ENCODE assay signal across 1 cellular context in genomic region chr16:88870608-88871348, GRCh38.
TF ChIP-seq lines count a peak whose summit lies in the region.

No MANE protein-coding gene starts in this region.

TF ChIP-seq in K562, 482 proteins besides CTCF, POLR2A, EP300 and RAD21 (continued from another document and continues in another):
- no peak for TF ChIP-seq CREB3 (tag; conservative IDR thresholded peaks at IDR 0.05; ENCODE audit: low read depth)
- no peak for TF ChIP-seq JUN (IDR thresholded peaks at IDR 0.05; ENCODE audit: borderline replicate concordance, low read depth, low read length)
- TF ChIP-seq JUN (CRISPR knock-in tag; IDR thresholded peaks at IDR 0.05; ENCODE audit: borderline replicate concordance): no peak
- peak; percentile 21 for TF ChIP-seq RBBP5 (IDR thresholded peaks at IDR 0.05; ENCODE audit: borderline replicate concordance, insufficient read depth, low read length, poor library complexity, severe bottlenecking)
- TF ChIP-seq SREBF2 (CRISPR knock-in tag; IDR thresholded peaks at IDR 0.05): no peak
- no peak for TF ChIP-seq DMBX1 (CRISPR knock-in tag; IDR thresholded peaks at IDR 0.05; ENCODE audit: borderline replicate concordance)
- TF ChIP-seq ZNF778 (CRISPR knock-in tag; IDR thresholded peaks at IDR 0.05): no peak
- TF ChIP-seq RBM22 (IDR thresholded peaks at IDR 0.05; ENCODE audit: low read depth, low read length, poor library complexity, severe bottlenecking): peak; percentile 98
- no peak for TF ChIP-seq MTA2 (IDR thresholded peaks at IDR 0.05; ENCODE audit: low read depth)
- TF ChIP-seq CBFB (CRISPR knock-in tag; IDR thresholded peaks at IDR 0.05): 0 out of 2 replicates have a peak, but pooled peaks have one; percentile 46
- TF ChIP-seq CHD1 (IDR thresholded peaks at IDR 0.05; ENCODE audit: low read length): no peak
- no peak for TF ChIP-seq ZNF347 (CRISPR knock-in tag; IDR thresholded peaks at IDR 0.05; ENCODE audit: low read depth)
- no peak for TF ChIP-seq ZBTB1 (CRISPR knock-in tag; IDR thresholded peaks at IDR 0.05; ENCODE audit: borderline replicate concordance, low read depth)
- no peak for TF ChIP-seq RBM17 (IDR thresholded peaks at IDR 0.05; ENCODE audit: borderline replicate concordance, low read depth, low read length)
- no peak for TF ChIP-seq MITF (IDR thresholded peaks at IDR 0.05)
- no peak for TF ChIP-seq E2F3 (CRISPR knock-in tag; IDR thresholded peaks at IDR 0.05)
- no peak for TF ChIP-seq ARID3B (CRISPR knock-in tag; IDR thresholded peaks at IDR 0.05; ENCODE audit: borderline replicate concordance)
- TF ChIP-seq REST (CRISPR knock-in tag; IDR thresholded peaks at IDR 0.05; ENCODE audit: low read depth): no peak
- no peak for TF ChIP-seq ZNF174 (CRISPR knock-in tag; IDR thresholded peaks at IDR 0.05)
- no peak for TF ChIP-seq ZC3H8 (IDR thresholded peaks at IDR 0.05)
- TF ChIP-seq CGGBP1 (CRISPR knock-in tag; IDR thresholded peaks at IDR 0.05): no peak
- TF ChIP-seq MLLT1 (IDR thresholded peaks at IDR 0.05): no peak
- no peak for TF ChIP-seq CCNT2 (IDR thresholded peaks at IDR 0.05; ENCODE audit: borderline replicate concordance, extremely low read depth, insufficient read length, low read depth, low read length)
- no peak for TF ChIP-seq ARNT (IDR thresholded peaks at IDR 0.05)
- peak; percentile 48 for TF ChIP-seq PHF20 (IDR thresholded peaks at IDR 0.05; ENCODE audit: partially characterized antibody)
- TF ChIP-seq FOXK2 (conservative IDR thresholded peaks at IDR 0.05 in 1 of 2, IDR thresholded peaks at IDR 0.05 in 1 of 2; ENCODE audit: low read depth in 2 of 2): no peak
- peak in 1 of 3 experiments; percentile 61; a peak in 2 of 6 replicates for TF ChIP-seq ZBTB11 (CRISPR knock-in tag; IDR thresholded peaks at IDR 0.05)
- no peak for TF ChIP-seq MEF2D (tag; conservative IDR thresholded peaks at IDR 0.05; ENCODE audit: low read depth)
- no peak for TF ChIP-seq THAP12 (CRISPR knock-in tag; IDR thresholded peaks at IDR 0.05)
- no peak for TF ChIP-seq PYGO2 (tag; IDR thresholded peaks at IDR 0.05)
- TF ChIP-seq SFPQ (IDR thresholded peaks at IDR 0.05; ENCODE audit: low read depth, low read length): no peak
- TF ChIP-seq ZFX (CRISPR knock-in tag; IDR thresholded peaks at IDR 0.05): no peak
- TF ChIP-seq SMC3 (conservative IDR thresholded peaks at IDR 0.05; ENCODE audit: insufficient read depth, low read depth, low read length): no peak
- TF ChIP-seq LEF1 (IDR thresholded peaks at IDR 0.05): no peak
- TF ChIP-seq ZNF263 (CRISPR knock-in tag; IDR thresholded peaks at IDR 0.05; ENCODE audit: borderline replicate concordance): peak; percentile 89
- no peak for TF ChIP-seq SLC30A9 (CRISPR knock-in tag; IDR thresholded peaks at IDR 0.05)
- 0 out of 2 replicates have a peak, but pooled peaks have one; percentile 17 for TF ChIP-seq KAT8 (IDR thresholded peaks at IDR 0.05; ENCODE audit: low read depth)
- no peak for TF ChIP-seq CXXC5 (CRISPR knock-in tag; IDR thresholded peaks at IDR 0.05)
- peak in 1 of 2 experiments; percentile 61 for TF ChIP-seq E2F6 (IDR thresholded peaks at IDR 0.05; ENCODE audit: borderline replicate concordance in 1 of 2, extremely low read depth in 1 of 2, insufficient read depth in 1 of 2, insufficient read length in 1 of 2, low read depth in 1 of 2, low read length in 1 of 2, poor library complexity in 1 of 2, severe bottlenecking in 1 of 2)
- TF ChIP-seq ERF (CRISPR knock-in tag; IDR thresholded peaks at IDR 0.05): no peak
